1 cellular context compared by ENCODE assay signal in the genomic region with DNA sequence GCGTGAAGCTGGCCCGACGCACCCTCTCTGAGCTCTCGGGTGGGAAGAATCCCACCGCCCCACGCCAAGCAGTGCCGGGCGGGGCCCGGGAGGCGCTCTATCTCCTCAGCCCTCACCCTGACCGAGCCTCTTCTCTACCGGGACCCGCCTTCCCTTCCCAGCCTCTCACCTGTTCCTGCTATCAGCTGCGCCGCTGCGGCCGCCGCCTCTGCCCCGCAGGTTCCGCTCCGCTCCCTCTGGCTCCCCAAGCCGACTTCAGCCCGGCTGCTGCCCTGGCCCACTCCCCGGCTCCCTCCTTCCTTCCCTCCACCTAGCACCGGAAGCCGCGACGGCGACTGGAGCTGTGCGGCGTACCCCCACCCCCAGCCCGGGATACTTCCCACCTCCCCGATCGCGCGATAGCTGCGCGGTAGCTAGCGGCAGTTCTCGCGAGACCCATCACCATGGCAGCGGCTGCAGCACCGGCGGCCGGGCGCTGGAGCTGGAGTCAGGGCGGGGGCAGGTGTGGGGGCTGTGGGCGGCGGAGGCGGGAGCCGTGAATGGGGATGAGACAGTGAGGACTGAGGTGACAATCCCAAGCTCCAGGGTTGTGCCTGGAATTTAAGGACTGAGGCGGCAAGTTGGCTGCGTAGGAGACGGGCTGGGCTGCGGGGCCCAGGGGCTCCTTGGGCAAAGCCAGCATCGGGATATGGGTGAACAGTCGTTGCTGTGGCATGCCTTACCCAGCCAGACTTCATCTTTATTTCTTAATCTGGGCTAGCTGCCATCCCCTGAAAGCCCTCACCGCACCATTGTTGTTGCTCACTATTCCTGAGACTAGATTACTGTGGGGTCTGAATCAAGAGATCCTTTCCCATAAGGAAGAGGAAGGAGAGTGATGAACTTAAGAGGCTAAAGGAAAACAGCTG.
TF ChIP-seq lines count a peak whose summit lies in the region.

TSS of gene ARF3 (minus strand) at position 347 of the 908 bp plus-strand sequence. CDS start 16,392 bp downstream, outside the sequence.

TF ChIP-seq in HepG2, 621 proteins besides CTCF, POLR2A, EP300 and RAD21 (continued from another document and continues in another):
- TF ChIP-seq SIX1 (CRISPR knock-in tag; IDR thresholded peaks at IDR 0.05; ENCODE audit: borderline replicate concordance) (no peak), MED13 (CRISPR knock-in tag; IDR thresholded peaks at IDR 0.05) (no peak; the same call in 1 of the 2 replicates), ZFP82 (CRISPR knock-in tag; IDR thresholded peaks at IDR 0.05; ENCODE audit: borderline replicate concordance) (no peak), HOXD1 (CRISPR knock-in tag; IDR thresholded peaks at IDR 0.05) (no peak), SIX4 (CRISPR knock-in tag; IDR thresholded peaks at IDR 0.05) (0 out of 2 replicates have a peak, but pooled peaks have one; percentile 6), PBX3 (CRISPR knock-in tag; IDR thresholded peaks at IDR 0.05; ENCODE audit: borderline replicate concordance) (no peak), CREM (IDR thresholded peaks at IDR 0.05) (no peak), CREM (CRISPR knock-in tag; IDR thresholded peaks at IDR 0.05) (no peak), ESRRA (CRISPR knock-in tag; IDR thresholded peaks at IDR 0.05; ENCODE audit: low read depth) (0 out of 2 replicates have a peak, but pooled peaks have one; percentile 19), ZNF431 (CRISPR knock-in tag; IDR thresholded peaks at IDR 0.05; ENCODE audit: borderline replicate concordance, low read depth) (no peak), ZNF598 (CRISPR knock-in tag; IDR thresholded peaks at IDR 0.05; ENCODE audit: borderline replicate concordance) (peak; percentile 12; the same call in 1 of the 2 replicates), CHCHD3 (CRISPR knock-in tag; IDR thresholded peaks at IDR 0.05) (no peak), PATZ1 (CRISPR knock-in tag; IDR thresholded peaks at IDR 0.05) (peak; percentile 80; the same call in 1 of the 2 replicates), ZKSCAN1 (IDR thresholded peaks at IDR 0.05; ENCODE audit: low read length) (no peak), SIN3B (IDR thresholded peaks at IDR 0.05; ENCODE audit: low read length) (no peak), MTF2 (CRISPR knock-in tag; IDR thresholded peaks at IDR 0.05; ENCODE audit: borderline replicate concordance) (no peak), EEA1 (CRISPR knock-in tag; IDR thresholded peaks at IDR 0.05; ENCODE audit: borderline replicate concordance) (0 out of 2 replicates have a peak, but pooled peaks have one; percentile 43), ZNF136 (CRISPR knock-in tag; IDR thresholded peaks at IDR 0.05; ENCODE audit: low read depth) (no peak), ZNF274 (CRISPR knock-in tag; IDR thresholded peaks at IDR 0.05) (peak; percentile 65; the same call in 1 of the 2 replicates), CBX1 (IDR thresholded peaks at IDR 0.05; ENCODE audit: low read depth) (no peak), PHF20 (CRISPR knock-in tag; IDR thresholded peaks at IDR 0.05) (peak; percentile 45; the same call in 1 of the 2 replicates), TBX2 (CRISPR knock-in tag; IDR thresholded peaks at IDR 0.05; ENCODE audit: borderline replicate concordance) (peak; percentile 64; the same call in 1 of the 2 replicates), HDAC2 (CRISPR knock-in tag; IDR thresholded peaks at IDR 0.05) (peak; percentile 27; the same call in 1 of the 2 replicates), ZFAT (CRISPR knock-in tag; conservative IDR thresholded peaks at IDR 0.05) (no peak), HNRNPL (IDR thresholded peaks at IDR 0.05; ENCODE audit: low read depth, low read length) (no peak), ZNF510 (CRISPR knock-in tag; IDR thresholded peaks at IDR 0.05; ENCODE audit: low read depth) (0 out of 2 replicates have a peak, but pooled peaks have one; percentile 63), THAP7 (CRISPR knock-in tag; IDR thresholded peaks at IDR 0.05) (no peak), ZNF709 (CRISPR knock-in tag; IDR thresholded peaks at IDR 0.05) (0 out of 2 replicates have a peak, but pooled peaks have one; percentile 21), GTF3A (CRISPR knock-in tag; conservative IDR thresholded peaks at IDR 0.05) (no peak), FOSL1 (CRISPR knock-in tag; IDR thresholded peaks at IDR 0.05; ENCODE audit: borderline replicate concordance) (no peak), MBD4 (IDR thresholded peaks at IDR 0.05; ENCODE audit: borderline replicate concordance, low read length) (no peak), HHEX (CRISPR knock-in tag; IDR thresholded peaks at IDR 0.05) (no peak), HNRNPH1 (optimal IDR thresholded peaks at IDR 0.05; ENCODE audit: low read depth, low read length) (no peak), ZIK1 (CRISPR knock-in tag; IDR thresholded peaks at IDR 0.05; ENCODE audit: borderline replicate concordance, low read depth) (no peak), SMARCE1 (IDR thresholded peaks at IDR 0.05; ENCODE audit: borderline replicate concordance) (no peak), NKX3-1 (CRISPR knock-in tag; IDR thresholded peaks at IDR 0.05) (0 out of 2 replicates have a peak, but pooled peaks have one; percentile 16), NBN (conservative IDR thresholded peaks at IDR 0.05) (no peak), TRIM24 (CRISPR knock-in tag; IDR thresholded peaks at IDR 0.05) (no peak), E2F2 (CRISPR knock-in tag; IDR thresholded peaks at IDR 0.05; ENCODE audit: borderline replicate concordance) (no peak), ZNF557 (CRISPR knock-in tag; IDR thresholded peaks at IDR 0.05) (no peak), NFE2 (CRISPR knock-in tag; IDR thresholded peaks at IDR 0.05) (no peak), ZBTB8A (CRISPR knock-in tag; IDR thresholded peaks at IDR 0.05; ENCODE audit: borderline replicate concordance, low read depth) (no peak), CEBPB (IDR thresholded peaks at IDR 0.05; ENCODE audit: borderline replicate concordance, low read depth, low read length) (no peak), ZNF615 (CRISPR knock-in tag; IDR thresholded peaks at IDR 0.05; ENCODE audit: borderline replicate concordance) (no peak), ZNF816 (CRISPR knock-in tag; IDR thresholded peaks at IDR 0.05; ENCODE audit: borderline replicate concordance) (no peak), ZNF326 (CRISPR knock-in tag; IDR thresholded peaks at IDR 0.05; ENCODE audit: borderline replicate concordance) (no peak), MAFK (conservative IDR thresholded peaks at IDR 0.05 in 1 of 2, IDR thresholded peaks at IDR 0.05 in 1 of 2; ENCODE audit: low read length in 2 of 2) (no peak), ZNF331 (CRISPR knock-in tag; IDR thresholded peaks at IDR 0.05) (peak; percentile 54; the same call in 1 of the 2 replicates), HNF4G (IDR thresholded peaks at IDR 0.05; ENCODE audit: borderline replicate concordance, low read depth, low read length) (no peak), HNF4G (CRISPR knock-in tag; IDR thresholded peaks at IDR 0.05; ENCODE audit: borderline replicate concordance, low read depth) (no peak), TP53 (CRISPR knock-in tag; conservative IDR thresholded peaks at IDR 0.05) (no peak), GTF2F1 (IDR thresholded peaks at IDR 0.05; ENCODE audit: low read length) (no peak), PAX8 (CRISPR knock-in tag; IDR thresholded peaks at IDR 0.05; ENCODE audit: borderline replicate concordance) (no peak)
- TF ChIP-seq, protein P1, sequence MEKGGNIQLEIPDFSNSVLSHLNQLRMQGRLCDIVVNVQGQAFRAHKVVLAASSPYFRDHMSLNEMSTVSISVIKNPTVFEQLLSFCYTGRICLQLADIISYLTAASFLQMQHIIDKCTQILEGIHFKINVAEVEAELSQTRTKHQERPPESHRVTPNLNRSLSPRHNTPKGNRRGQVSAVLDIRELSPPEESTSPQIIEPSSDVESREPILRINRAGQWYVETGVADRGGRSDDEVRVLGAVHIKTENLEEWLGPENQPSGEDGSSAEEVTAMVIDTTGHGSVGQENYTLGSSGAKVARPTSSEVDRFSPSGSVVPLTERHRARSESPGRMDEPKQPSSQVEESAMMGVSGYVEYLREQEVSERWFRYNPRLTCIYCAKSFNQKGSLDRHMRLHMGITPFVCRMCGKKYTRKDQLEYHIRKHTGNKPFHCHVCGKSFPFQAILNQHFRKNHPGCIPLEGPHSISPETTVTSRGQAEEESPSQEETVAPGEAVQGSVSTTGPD (CRISPR knock-in tag; IDR thresholded peaks at IDR 0.05) = no peak
- TF ChIP-seq, protein P2, sequence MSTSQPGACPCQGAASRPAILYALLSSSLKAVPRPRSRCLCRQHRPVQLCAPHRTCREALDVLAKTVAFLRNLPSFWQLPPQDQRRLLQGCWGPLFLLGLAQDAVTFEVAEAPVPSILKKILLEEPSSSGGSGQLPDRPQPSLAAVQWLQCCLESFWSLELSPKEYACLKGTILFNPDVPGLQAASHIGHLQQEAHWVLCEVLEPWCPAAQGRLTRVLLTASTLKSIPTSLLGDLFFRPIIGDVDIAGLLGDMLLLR (CRISPR knock-in tag; IDR thresholded peaks at IDR 0.05) = no peak; the same call in 1 of the 2 replicates
- TF ChIP-seq, protein P3, sequence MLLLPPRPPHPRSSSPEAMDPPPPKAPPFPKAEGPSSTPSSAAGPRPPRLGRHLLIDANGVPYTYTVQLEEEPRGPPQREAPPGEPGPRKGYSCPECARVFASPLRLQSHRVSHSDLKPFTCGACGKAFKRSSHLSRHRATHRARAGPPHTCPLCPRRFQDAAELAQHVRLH (CRISPR knock-in tag; IDR thresholded peaks at IDR 0.05; ENCODE audit: borderline replicate concordance, low read depth) = no peak
- TF ChIP-seq, protein P4, sequence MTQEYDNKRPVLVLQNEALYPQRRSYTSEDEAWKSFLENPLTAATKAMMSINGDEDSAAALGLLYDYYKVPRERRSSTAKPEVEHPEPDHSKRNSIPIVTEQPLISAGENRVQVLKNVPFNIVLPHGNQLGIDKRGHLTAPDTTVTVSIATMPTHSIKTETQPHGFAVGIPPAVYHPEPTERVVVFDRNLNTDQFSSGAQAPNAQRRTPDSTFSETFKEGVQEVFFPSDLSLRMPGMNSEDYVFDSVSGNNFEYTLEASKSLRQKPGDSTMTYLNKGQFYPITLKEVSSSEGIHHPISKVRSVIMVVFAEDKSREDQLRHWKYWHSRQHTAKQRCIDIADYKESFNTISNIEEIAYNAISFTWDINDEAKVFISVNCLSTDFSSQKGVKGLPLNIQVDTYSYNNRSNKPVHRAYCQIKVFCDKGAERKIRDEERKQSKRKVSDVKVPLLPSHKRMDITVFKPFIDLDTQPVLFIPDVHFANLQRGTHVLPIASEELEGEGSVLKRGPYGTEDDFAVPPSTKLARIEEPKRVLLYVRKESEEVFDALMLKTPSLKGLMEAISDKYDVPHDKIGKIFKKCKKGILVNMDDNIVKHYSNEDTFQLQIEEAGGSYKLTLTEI (CRISPR knock-in tag; conservative IDR thresholded peaks at IDR 0.05) = no peak
- TF ChIP-seq, protein P5, sequence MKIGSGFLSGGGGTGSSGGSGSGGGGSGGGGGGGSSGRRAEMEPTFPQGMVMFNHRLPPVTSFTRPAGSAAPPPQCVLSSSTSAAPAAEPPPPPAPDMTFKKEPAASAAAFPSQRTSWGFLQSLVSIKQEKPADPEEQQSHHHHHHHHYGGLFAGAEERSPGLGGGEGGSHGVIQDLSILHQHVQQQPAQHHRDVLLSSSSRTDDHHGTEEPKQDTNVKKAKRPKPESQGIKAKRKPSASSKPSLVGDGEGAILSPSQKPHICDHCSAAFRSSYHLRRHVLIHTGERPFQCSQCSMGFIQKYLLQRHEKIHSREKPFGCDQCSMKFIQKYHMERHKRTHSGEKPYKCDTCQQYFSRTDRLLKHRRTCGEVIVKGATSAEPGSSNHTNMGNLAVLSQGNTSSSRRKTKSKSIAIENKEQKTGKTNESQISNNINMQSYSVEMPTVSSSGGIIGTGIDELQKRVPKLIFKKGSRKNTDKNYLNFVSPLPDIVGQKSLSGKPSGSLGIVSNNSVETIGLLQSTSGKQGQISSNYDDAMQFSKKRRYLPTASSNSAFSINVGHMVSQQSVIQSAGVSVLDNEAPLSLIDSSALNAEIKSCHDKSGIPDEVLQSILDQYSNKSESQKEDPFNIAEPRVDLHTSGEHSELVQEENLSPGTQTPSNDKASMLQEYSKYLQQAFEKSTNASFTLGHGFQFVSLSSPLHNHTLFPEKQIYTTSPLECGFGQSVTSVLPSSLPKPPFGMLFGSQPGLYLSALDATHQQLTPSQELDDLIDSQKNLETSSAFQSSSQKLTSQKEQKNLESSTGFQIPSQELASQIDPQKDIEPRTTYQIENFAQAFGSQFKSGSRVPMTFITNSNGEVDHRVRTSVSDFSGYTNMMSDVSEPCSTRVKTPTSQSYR (CRISPR knock-in tag; IDR thresholded peaks at IDR 0.05; ENCODE audit: borderline replicate concordance) = peak; percentile 82; the same call in 1 of the 2 replicates
